In the genomic region with DNA sequence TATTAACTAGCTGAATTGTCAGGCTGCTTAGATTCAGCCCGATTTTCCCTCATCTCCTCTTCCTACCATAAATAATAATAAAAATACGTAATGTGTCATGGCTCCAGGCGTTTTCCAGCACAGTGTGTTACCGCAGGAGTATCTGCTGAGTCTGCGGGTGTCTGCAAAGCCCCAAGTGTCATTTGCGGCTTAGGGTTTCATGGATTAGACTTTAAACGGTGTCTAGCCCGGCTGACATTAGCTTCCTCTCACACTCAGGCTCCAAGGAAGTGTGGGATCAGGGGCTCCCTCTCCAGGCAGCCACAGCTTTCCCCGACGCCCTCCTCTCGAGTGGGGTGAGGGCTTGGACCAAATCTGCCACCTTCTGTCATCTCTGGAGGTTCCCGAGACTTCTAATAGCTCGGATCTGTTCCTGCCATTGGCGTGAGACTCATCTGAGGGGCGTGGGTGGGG, we compare ENCODE assay signal across 1 cellular context.
TF ChIP-seq lines count a peak whose summit lies in the region.

No MANE protein-coding gene starts in this region.

TF ChIP-seq in GM23338, 12 proteins besides CTCF, POLR2A, EP300 and RAD21:
- TF ChIP-seq CREB1 (CRISPR knock-in tag; IDR thresholded peaks at IDR 0.05; ENCODE audit: low read depth) (no peak), JUNB (IDR thresholded peaks at IDR 0.05; ENCODE audit: unreplicated experiment) (no peak), ZNF331 (CRISPR knock-in tag; IDR thresholded peaks at IDR 0.05; ENCODE audit: low read depth) (no peak), EZH2 (IDR thresholded peaks at IDR 0.05; ENCODE audit: low read depth, unreplicated experiment) (peak; percentile 72)
